1 cellular context compared by ENCODE assay signal in genomic region chr11:36509694-36510566, GRCh38.
TF ChIP-seq lines count a peak whose summit lies in the region.

TSS of gene TRAF6 (minus strand) at chr11:36510272. CDS start at chr11:36501515, 8,757 bp downstream.

TF ChIP-seq in HepG2, 621 proteins besides CTCF, POLR2A, EP300 and RAD21 (continued from another document and continues in another):
- TF ChIP-seq HBP1 (CRISPR knock-in tag; IDR thresholded peaks at IDR 0.05; ENCODE audit: low read depth) (peak; percentile 72; the same call in 1 of the 2 replicates), MYPOP (CRISPR knock-in tag; IDR thresholded peaks at IDR 0.05) (peak; percentile 42; the same call in 1 of the 2 replicates), KLF12 (CRISPR knock-in tag; IDR thresholded peaks at IDR 0.05; ENCODE audit: borderline replicate concordance) (peak; percentile 75; the same call in 1 of the 2 replicates), NPAS2 (CRISPR knock-in tag; IDR thresholded peaks at IDR 0.05; ENCODE audit: borderline replicate concordance) (no peak), ZBTB39 (CRISPR knock-in tag; IDR thresholded peaks at IDR 0.05) (peak; percentile 25; the same call in 1 of the 2 replicates), ELF1 (CRISPR knock-in tag; IDR thresholded peaks at IDR 0.05) (peak; percentile 98), CCDC6 (CRISPR knock-in tag; IDR thresholded peaks at IDR 0.05) (no peak), ZSCAN29 (CRISPR knock-in tag; conservative IDR thresholded peaks at IDR 0.05) (no peak), ZNF563 (CRISPR knock-in tag; IDR thresholded peaks at IDR 0.05) (peak; percentile 56; the same call in 1 of the 2 replicates), ZNF629 (CRISPR knock-in tag; conservative IDR thresholded peaks at IDR 0.05) (peak; percentile 23; the same call in 1 of the 2 replicates), ETS1 (CRISPR knock-in tag; IDR thresholded peaks at IDR 0.05) (0 out of 2 replicates have a peak, but pooled peaks have one; percentile 82), POLR2AphosphoS2 (IDR thresholded peaks at IDR 0.05; ENCODE audit: low read depth, low read length) (no peak), THAP8 (CRISPR knock-in tag; IDR thresholded peaks at IDR 0.05; ENCODE audit: borderline replicate concordance) (no peak; the same call in 1 of the 2 replicates), DR1 (CRISPR knock-in tag; IDR thresholded peaks at IDR 0.05) (peak; percentile 79), BORCS8-MEF2B (CRISPR knock-in tag; IDR thresholded peaks at IDR 0.05) (peak; percentile 76; the same call in 1 of the 2 replicates), POGK (CRISPR knock-in tag; conservative IDR thresholded peaks at IDR 0.05) (peak; percentile 80), ZHX1 (CRISPR knock-in tag; IDR thresholded peaks at IDR 0.05; ENCODE audit: low read depth) (peak; percentile 85), ZNF816 (CRISPR knock-in tag; IDR thresholded peaks at IDR 0.05; ENCODE audit: borderline replicate concordance) (peak; percentile 81), ZIK1 (CRISPR knock-in tag; IDR thresholded peaks at IDR 0.05; ENCODE audit: borderline replicate concordance, low read depth) (peak; percentile 96), ZFP36L1 (CRISPR knock-in tag; IDR thresholded peaks at IDR 0.05) (0 out of 2 replicates have a peak, but pooled peaks have one; percentile 62), REL (CRISPR knock-in tag; conservative IDR thresholded peaks at IDR 0.05) (peak; percentile 74; the same call in 1 of the 2 replicates), ZNF451 (CRISPR knock-in tag; IDR thresholded peaks at IDR 0.05) (peak; percentile 63; the same call in 1 of the 2 replicates), REXO4 (CRISPR knock-in tag; IDR thresholded peaks at IDR 0.05; ENCODE audit: borderline replicate concordance) (no peak), SMAD9 (CRISPR knock-in tag; IDR thresholded peaks at IDR 0.05) (no peak), ZNF142 (CRISPR knock-in tag; IDR thresholded peaks at IDR 0.05) (peak; percentile 92), NFATC3 (CRISPR knock-in tag; IDR thresholded peaks at IDR 0.05) (no peak), ZNF558 (CRISPR knock-in tag; IDR thresholded peaks at IDR 0.05; ENCODE audit: borderline replicate concordance) (no peak), HDAC6 (IDR thresholded peaks at IDR 0.05; ENCODE audit: low read depth, low read length) (no peak), GZF1 (CRISPR knock-in tag; IDR thresholded peaks at IDR 0.05) (peak; percentile 71), ZNF350 (CRISPR knock-in tag; IDR thresholded peaks at IDR 0.05; ENCODE audit: borderline replicate concordance, low read depth) (peak; percentile 94), MAFG (CRISPR knock-in tag; IDR thresholded peaks at IDR 0.05) (no peak), ZSCAN31 (CRISPR knock-in tag; IDR thresholded peaks at IDR 0.05; ENCODE audit: low read depth) (peak; percentile 93), CBX5 (CRISPR knock-in tag; IDR thresholded peaks at IDR 0.05; ENCODE audit: borderline replicate concordance) (peak; percentile 62), NFE2L2 (IDR thresholded peaks at IDR 0.05; ENCODE audit: low read length) (no peak), TOE1 (CRISPR knock-in tag; IDR thresholded peaks at IDR 0.05) (no peak), SOX5 (CRISPR knock-in tag; IDR thresholded peaks at IDR 0.05; ENCODE audit: borderline replicate concordance) (peak; percentile 45), ZNF207 (IDR thresholded peaks at IDR 0.05; ENCODE audit: borderline replicate concordance) (no peak), TEAD3 (CRISPR knock-in tag; optimal IDR thresholded peaks at IDR 0.05; ENCODE audit: borderline replicate concordance) (peak; percentile 41), CBX1 (IDR thresholded peaks at IDR 0.05; ENCODE audit: low read depth) (peak; percentile 61), ZNF225 (CRISPR knock-in tag; IDR thresholded peaks at IDR 0.05) (peak; percentile 78; the same call in 1 of the 2 replicates), ZNF574 (CRISPR knock-in tag; IDR thresholded peaks at IDR 0.05) (peak; percentile 100)
